Comparison of ENCODE assay signal across 11 cellular contexts in the genomic region with DNA sequence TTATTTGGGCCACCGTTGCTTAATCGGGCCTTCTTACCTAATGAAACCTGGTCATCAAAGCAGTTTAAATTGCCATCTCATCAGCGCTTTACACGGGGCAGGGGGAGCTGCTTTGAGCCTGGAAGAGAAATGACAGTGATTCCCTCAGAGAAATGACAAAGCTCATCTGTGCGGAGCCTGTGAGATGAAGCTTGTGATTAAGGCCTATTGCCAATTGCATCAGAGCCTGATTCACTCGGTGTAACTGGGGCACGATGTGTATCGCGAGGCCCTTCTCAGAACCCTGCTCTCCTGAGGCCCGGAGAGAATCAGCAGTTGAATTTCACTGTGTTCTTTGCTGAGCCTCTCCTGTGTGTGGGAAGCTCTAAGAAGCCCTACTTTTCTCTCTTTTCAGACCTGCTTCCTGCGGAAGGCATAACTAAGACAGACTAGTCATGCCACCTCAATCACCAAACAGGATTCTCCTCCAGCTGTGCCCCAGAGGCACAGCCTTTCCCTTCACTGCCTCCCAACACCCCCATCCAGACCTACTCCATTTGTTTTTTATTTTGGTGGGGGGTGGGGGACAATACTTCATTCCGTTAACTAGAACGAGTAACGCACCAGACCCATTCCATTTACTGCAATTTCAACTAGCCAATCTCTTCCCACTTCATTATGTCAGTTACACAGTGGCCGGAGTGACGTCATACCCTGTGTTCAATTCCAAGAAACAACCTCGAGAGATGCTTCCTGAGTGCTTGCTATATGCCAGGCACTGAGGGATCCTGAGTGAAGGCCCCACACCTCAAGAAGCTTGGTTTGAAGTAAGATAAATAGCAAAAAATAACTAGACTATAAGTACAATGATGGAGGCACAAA. TPM values are rescaled to one million over a fixed set of nuclear protein-coding genes. Genes with fewer than 3 reads are reported as not detected.
DNase-seq lines count a peak whose midpoint lies in the region; ATAC-seq and TF ChIP-seq lines count a peak whose summit lies in the region.
"Had no signal": no experiment of that assay in that cellular context is flagged by ENCODE, and none has a peak within 500 bp of the region (broad histone marks: within the 10 kb centered on the region; RNA-seq: fewer than 3 reads in every experiment).

No MANE protein-coding gene starts in this region.

- H3K9ac ChIP-seq in mammary epithelial cell (ENCODE audit: insufficient read depth, low read length): no peak overlapping the region

- in situ Hi-C loops in mammary epithelial cell (cut with MboI; ENCODE audit: low sequenced_read_pairs in 2 of 2): no loop called here

- no peaks in the 10 kb centered on the region for H3K27me3 ChIP-seq in mammary epithelial cell (ENCODE audit: insufficient read depth, low read length)
- no peaks in the 10 kb centered on the region for H3K27me3 ChIP-seq in left lung

- dilution Hi-C loops in mammary epithelial cell (cut with HindIII; ENCODE audit: low sequenced_read_pairs): loop anchor here (5.0 kb wide), 2 partner anchors 37 to 53 kb away; no protein-coding TSS in a partner anchor

- H3K9me3 Mint-ChIP-seq in activated CD4-positive, alpha-beta T cell treated with anti-CD3 and anti-CD28 coated beads, Interleukin-2, amount 10 ng/mL, durations not matched to agents 24 days and 14 days: no peaks in the 10 kb centered on the region

- no peaks in the 10 kb centered on the region for H3K36me3 Mint-ChIP-seq in activated CD4-positive, alpha-beta T cell treated with anti-CD3 and anti-CD28 coated beads, Interleukin-2, amount 10 ng/mL, durations not matched to agents 24 days and 14 days (ENCODE audit: low read depth)

- H3K4me1 Mint-ChIP-seq in activated CD4-positive, alpha-beta T cell treated with anti-CD3 and anti-CD28 coated beads, Interleukin-2, amount 10 ng/mL, durations not matched to agents 24 days and 14 days: peaks cover 5% of the 10 kb centered on the region

- no peak for DNase-seq in activated CD4-positive, alpha-beta T cell treated with anti-CD3 and anti-CD28 coated beads, Interleukin-2, amount 10 ng/mL, durations not matched to agents 24 days and 14 days
- no peak for DNase-seq in activated CD4-positive, alpha-beta T cell treated with anti-CD3 and anti-CD28 coated beads, Interleukin-2, amount 50 U/mL, for 4 hours
- DNase-seq in mammary epithelial cell: peak; percentile 32
- DNase-seq in left lung: no peak
- peak; percentile 94 for DNase-seq in superior temporal gyrus (ENCODE audit: extremely low spot score)
- DNase-seq in amniotic stem cell (lab: John Stamatoyannopoulos, UW): no peak
- DNase-seq: ACHN, erythroblast, NCI-H226 had no signal

- CTCF ChIA-PET in mammary epithelial cell (lab: Charles Lee; ENCODE audit: low non-redundant PET): no interaction called here

- H3K27ac ChIP-seq in mammary epithelial cell (ENCODE audit: insufficient read depth, low read depth, low read length) (no peak overlapping the region), left lung (peak overlapping the region in 1 of 2 donors; percentile 33)

- H3K27me3 Mint-ChIP-seq in activated CD4-positive, alpha-beta T cell treated with anti-CD3 and anti-CD28 coated beads, Interleukin-2, amount 10 ng/mL, durations not matched to agents 24 days and 14 days: no peaks in the 10 kb centered on the region

- H3K36me3 ChIP-seq in mammary epithelial cell (ENCODE audit: insufficient read depth, low read length): no peaks in the 10 kb centered on the region
- H3K36me3 ChIP-seq in left lung: no peaks in the 10 kb centered on the region

- H3K79me2 ChIP-seq in mammary epithelial cell (ENCODE audit: insufficient read depth, low read length): no peaks in the 10 kb centered on the region

- TF ChIP-seq CTCF in mammary epithelial cell (conservative IDR thresholded peaks at IDR 0.05 in 1 of 2, IDR thresholded peaks at IDR 0.05 in 1 of 2; ENCODE audit: extremely low read depth in 1 of 2, insufficient read depth in 1 of 2, low read depth in 1 of 2, low read length in 2 of 2) (no peak), left lung (IDR thresholded peaks at IDR 0.05) (no peak)

- H3K4me3 Mint-ChIP-seq in activated CD4-positive, alpha-beta T cell treated with anti-CD3 and anti-CD28 coated beads, Interleukin-2, amount 10 ng/mL, durations not matched to agents 24 days and 14 days: no peak overlapping the region

- H3K9me3 ChIP-seq in mammary epithelial cell (replicated peaks; ENCODE audit: insufficient read depth, low read length): no peaks in the 10 kb centered on the region
- H3K9me3 ChIP-seq in left lung: no peaks in the 10 kb centered on the region

- H3K4me3 ChIP-seq in mammary epithelial cell (replicated peaks in 1 of 3; ENCODE audit: insufficient read depth in 1 of 3, low read depth in 2 of 3, low read length in 3 of 3) (no peak overlapping the region), left lung (no peak overlapping the region)

- BruUV-seq in mammary epithelial cell (replicated peaks; lab: Mats Ljungman, UMichigan): no TSS peak

- H4K20me1 ChIP-seq in mammary epithelial cell (ENCODE audit: insufficient read depth, low read length): no peaks in the 10 kb centered on the region

- H3K4me2 ChIP-seq in mammary epithelial cell (ENCODE audit: insufficient read depth, low read depth, low read length): no peak overlapping the region

- ATAC-seq in left lung (peak; percentile 60), HG03442 (IDR thresholded peaks at IDR 0.05; ENCODE audit: unreplicated experiment) (no peak), GM19467 (IDR thresholded peaks at IDR 0.05; ENCODE audit: unreplicated experiment) (no peak)

- 65% methylated on average over 17 of the region's 17 CpGs for WGBS in mammary epithelial cell (ENCODE audit: low coverage, missing lambda C conversion rate)

- intact Hi-C loops in activated CD4-positive, alpha-beta T cell treated with anti-CD3 and anti-CD28 coated beads, Interleukin-2, amount 10 ng/mL, durations not matched to agents 24 days and 14 days (cut with micrococcal nuclease): no loop called here
- intact Hi-C loops in mammary epithelial cell (cut with micrococcal nuclease) (no loop called here), left lung (cut with DNase I) (no loop called here)

- no peaks in the 10 kb centered on the region for H3K4me1 ChIP-seq in mammary epithelial cell (ENCODE audit: insufficient read depth, low read length)
- H3K4me1 ChIP-seq in left lung: no peaks in the 10 kb centered on the region

- H3K27ac Mint-ChIP-seq in activated CD4-positive, alpha-beta T cell treated with anti-CD3 and anti-CD28 coated beads, Interleukin-2, amount 10 ng/mL, durations not matched to agents 24 days and 14 days: peak overlapping the region; percentile 25

- H2AFZ ChIP-seq in mammary epithelial cell (ENCODE audit: low read depth, low read length): peak overlapping the region; percentile 55

RNA-seq across cellular contexts. Expression of a gene that starts 8.9 kb away (rescaled TPM):
- total RNA-seq in activated CD4-positive, alpha-beta T cell treated with anti-CD3 and anti-CD28 coated beads, Interleukin-2, amount 10 ng/mL, durations not matched to agents 24 days and 14 days: 13.5 and 15.1 TPM in 2 replicates
- total RNA-seq in mammary epithelial cell: 10 to 100 TPM; 22.3 to 46.0 TPM
- polyA plus RNA-seq in mammary epithelial cell: 10.9 TPM
- 21.2 TPM for polyA minus RNA-seq in mammary epithelial cell
- total RNA-seq in left lung: 10 to 100 TPM; 18.9 to 21.9 TPM

Comparison
In these comparisons a context has a peak if more than half of its experiments do, and no peak if none do; other contexts are left out.
1. DNase-seq: peak in mammary epithelial cell (single experiment) and superior temporal gyrus (single experiment); none in activated CD4-positive, alpha-beta T cell treated with anti-CD3 and anti-CD28 coated beads, Interleukin-2, amount 10 ng/mL, durations not matched to agents 24 days and 14 days (single experiment), activated CD4-positive, alpha-beta T cell treated with anti-CD3 and anti-CD28 coated beads, Interleukin-2, amount 50 U/mL, for 4 hours (0 of 2), left lung (0 of 2) and amniotic stem cell (single experiment).